1 cellular context compared by ENCODE assay signal in the genomic region with DNA sequence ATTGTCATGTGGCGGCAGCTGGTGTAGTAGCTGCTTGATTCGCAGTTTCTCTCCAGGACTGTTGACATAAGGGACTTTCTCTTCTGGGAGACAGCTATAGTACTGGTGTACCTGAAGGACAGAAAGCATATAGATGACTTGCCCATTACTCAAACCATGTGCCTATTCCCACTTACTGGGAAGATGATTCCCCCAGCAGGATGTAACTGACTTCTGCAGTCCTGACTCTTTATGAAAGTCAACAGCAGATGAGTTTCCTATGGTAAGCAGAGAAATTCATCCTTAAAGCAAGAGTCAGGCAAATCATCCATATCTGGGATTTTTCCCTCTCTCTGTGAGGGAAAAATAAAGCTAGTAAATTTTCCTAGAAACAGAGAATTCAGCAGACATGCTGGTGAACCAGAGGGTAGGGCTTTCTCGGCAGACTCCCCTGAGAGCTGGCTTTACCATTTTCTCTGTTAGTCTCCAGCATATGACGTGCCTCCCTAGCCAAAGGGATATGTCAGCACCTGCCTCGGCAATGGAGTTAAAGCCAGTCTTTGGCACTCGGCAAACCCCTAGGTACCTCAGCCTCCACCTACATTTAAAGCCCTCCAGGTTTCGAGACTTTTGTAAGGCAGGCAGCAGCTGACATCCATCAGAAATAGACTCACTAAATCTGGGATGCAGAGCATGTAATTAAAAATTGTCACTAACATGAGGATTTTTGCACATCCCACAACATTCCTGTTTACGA.
TF ChIP-seq lines count a peak whose summit lies in the region.

No MANE protein-coding gene starts in this region.

TF ChIP-seq in H1, 55 proteins besides CTCF, POLR2A, EP300 and RAD21 (continued from another document):
- TF ChIP-seq, protein P1, sequence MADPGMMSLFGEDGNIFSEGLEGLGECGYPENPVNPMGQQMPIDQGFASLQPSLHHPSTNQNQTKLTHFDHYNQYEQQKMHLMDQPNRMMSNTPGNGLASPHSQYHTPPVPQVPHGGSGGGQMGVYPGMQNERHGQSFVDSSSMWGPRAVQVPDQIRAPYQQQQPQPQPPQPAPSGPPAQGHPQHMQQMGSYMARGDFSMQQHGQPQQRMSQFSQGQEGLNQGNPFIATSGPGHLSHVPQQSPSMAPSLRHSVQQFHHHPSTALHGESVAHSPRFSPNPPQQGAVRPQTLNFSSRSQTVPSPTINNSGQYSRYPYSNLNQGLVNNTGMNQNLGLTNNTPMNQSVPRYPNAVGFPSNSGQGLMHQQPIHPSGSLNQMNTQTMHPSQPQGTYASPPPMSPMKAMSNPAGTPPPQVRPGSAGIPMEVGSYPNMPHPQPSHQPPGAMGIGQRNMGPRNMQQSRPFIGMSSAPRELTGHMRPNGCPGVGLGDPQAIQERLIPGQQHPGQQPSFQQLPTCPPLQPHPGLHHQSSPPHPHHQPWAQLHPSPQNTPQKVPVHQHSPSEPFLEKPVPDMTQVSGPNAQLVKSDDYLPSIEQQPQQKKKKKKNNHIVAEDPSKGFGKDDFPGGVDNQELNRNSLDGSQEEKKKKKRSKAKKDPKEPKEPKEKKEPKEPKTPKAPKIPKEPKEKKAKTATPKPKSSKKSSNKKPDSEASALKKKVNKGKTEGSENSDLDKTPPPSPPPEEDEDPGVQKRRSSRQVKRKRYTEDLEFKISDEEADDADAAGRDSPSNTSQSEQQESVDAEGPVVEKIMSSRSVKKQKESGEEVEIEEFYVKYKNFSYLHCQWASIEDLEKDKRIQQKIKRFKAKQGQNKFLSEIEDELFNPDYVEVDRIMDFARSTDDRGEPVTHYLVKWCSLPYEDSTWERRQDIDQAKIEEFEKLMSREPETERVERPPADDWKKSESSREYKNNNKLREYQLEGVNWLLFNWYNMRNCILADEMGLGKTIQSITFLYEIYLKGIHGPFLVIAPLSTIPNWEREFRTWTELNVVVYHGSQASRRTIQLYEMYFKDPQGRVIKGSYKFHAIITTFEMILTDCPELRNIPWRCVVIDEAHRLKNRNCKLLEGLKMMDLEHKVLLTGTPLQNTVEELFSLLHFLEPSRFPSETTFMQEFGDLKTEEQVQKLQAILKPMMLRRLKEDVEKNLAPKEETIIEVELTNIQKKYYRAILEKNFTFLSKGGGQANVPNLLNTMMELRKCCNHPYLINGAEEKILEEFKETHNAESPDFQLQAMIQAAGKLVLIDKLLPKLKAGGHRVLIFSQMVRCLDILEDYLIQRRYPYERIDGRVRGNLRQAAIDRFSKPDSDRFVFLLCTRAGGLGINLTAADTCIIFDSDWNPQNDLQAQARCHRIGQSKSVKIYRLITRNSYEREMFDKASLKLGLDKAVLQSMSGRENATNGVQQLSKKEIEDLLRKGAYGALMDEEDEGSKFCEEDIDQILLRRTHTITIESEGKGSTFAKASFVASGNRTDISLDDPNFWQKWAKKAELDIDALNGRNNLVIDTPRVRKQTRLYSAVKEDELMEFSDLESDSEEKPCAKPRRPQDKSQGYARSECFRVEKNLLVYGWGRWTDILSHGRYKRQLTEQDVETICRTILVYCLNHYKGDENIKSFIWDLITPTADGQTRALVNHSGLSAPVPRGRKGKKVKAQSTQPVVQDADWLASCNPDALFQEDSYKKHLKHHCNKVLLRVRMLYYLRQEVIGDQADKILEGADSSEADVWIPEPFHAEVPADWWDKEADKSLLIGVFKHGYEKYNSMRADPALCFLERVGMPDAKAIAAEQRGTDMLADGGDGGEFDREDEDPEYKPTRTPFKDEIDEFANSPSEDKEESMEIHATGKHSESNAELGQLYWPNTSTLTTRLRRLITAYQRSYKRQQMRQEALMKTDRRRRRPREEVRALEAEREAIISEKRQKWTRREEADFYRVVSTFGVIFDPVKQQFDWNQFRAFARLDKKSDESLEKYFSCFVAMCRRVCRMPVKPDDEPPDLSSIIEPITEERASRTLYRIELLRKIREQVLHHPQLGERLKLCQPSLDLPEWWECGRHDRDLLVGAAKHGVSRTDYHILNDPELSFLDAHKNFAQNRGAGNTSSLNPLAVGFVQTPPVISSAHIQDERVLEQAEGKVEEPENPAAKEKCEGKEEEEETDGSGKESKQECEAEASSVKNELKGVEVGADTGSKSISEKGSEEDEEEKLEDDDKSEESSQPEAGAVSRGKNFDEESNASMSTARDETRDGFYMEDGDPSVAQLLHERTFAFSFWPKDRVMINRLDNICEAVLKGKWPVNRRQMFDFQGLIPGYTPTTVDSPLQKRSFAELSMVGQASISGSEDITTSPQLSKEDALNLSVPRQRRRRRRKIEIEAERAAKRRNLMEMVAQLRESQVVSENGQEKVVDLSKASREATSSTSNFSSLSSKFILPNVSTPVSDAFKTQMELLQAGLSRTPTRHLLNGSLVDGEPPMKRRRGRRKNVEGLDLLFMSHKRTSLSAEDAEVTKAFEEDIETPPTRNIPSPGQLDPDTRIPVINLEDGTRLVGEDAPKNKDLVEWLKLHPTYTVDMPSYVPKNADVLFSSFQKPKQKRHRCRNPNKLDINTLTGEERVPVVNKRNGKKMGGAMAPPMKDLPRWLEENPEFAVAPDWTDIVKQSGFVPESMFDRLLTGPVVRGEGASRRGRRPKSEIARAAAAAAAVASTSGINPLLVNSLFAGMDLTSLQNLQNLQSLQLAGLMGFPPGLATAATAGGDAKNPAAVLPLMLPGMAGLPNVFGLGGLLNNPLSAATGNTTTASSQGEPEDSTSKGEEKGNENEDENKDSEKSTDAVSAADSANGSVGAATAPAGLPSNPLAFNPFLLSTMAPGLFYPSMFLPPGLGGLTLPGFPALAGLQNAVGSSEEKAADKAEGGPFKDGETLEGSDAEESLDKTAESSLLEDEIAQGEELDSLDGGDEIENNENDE (IDR thresholded peaks at IDR 0.05; ENCODE audit: insufficient replicate concordance, low read length), result no peak
- TF ChIP-seq GTF2F1 (IDR thresholded peaks at IDR 0.05; ENCODE audit: borderline replicate concordance, low read depth, low read length), result no peak
- no peak for TF ChIP-seq GABPA (IDR thresholded peaks at IDR 0.05; ENCODE audit: borderline replicate concordance, insufficient read depth, low read length)
- no peak for TF ChIP-seq MAFK (IDR thresholded peaks at IDR 0.05; ENCODE audit: low read depth, low read length)
- no peak for TF ChIP-seq SP1 (IDR thresholded peaks at IDR 0.05; ENCODE audit: low read depth, low read length)
